In the genomic region with DNA sequence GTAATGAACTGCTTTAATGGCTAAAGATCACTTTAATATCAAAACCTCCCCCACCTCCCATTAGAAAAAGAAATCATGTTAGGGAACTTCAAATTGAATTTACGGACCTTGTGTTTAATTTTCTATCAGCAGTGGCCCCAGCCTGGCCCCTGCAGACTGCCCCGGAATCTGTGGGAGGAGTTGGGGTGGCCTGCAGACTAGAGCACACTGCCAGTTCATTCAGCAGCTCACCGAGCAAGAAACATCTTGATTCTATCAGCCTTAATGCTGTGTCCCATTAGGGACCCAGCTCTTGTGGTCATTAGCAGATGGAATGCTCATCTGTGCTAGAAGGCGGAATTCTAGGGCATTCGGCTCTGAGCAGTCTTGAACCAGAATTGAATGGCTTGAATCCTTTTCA, we compare ENCODE assay signal across 1 cellular context.
TF ChIP-seq lines count a peak whose summit lies in the region.

No MANE protein-coding gene starts in this region.

TF ChIP-seq in HepG2, 621 proteins besides CTCF, POLR2A, EP300 and RAD21 (continued from another document):
- TF ChIP-seq, protein P1, sequence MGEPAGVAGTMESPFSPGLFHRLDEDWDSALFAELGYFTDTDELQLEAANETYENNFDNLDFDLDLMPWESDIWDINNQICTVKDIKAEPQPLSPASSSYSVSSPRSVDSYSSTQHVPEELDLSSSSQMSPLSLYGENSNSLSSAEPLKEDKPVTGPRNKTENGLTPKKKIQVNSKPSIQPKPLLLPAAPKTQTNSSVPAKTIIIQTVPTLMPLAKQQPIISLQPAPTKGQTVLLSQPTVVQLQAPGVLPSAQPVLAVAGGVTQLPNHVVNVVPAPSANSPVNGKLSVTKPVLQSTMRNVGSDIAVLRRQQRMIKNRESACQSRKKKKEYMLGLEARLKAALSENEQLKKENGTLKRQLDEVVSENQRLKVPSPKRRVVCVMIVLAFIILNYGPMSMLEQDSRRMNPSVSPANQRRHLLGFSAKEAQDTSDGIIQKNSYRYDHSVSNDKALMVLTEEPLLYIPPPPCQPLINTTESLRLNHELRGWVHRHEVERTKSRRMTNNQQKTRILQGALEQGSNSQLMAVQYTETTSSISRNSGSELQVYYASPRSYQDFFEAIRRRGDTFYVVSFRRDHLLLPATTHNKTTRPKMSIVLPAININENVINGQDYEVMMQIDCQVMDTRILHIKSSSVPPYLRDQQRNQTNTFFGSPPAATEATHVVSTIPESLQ (CRISPR knock-in tag; conservative IDR thresholded peaks at IDR 0.05), result no peak
- TF ChIP-seq ELF3 (CRISPR knock-in tag; IDR thresholded peaks at IDR 0.05), result no peak
- TF ChIP-seq, protein P2, sequence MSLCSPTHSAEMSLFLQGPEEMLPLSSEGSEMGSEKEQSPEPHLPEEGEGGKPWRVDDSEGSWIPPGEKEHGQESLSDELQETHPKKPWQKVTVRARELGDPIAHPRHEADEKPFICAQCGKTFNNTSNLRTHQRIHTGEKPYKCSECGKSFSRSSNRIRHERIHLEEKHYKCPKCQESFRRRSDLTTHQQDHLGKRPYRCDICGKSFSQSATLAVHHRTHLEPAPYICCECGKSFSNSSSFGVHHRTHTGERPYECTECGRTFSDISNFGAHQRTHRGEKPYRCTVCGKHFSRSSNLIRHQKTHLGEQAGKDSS (CRISPR knock-in tag; IDR thresholded peaks at IDR 0.05; ENCODE audit: borderline replicate concordance, low read depth), result no peak
- TF ChIP-seq MATR3 (CRISPR knock-in tag; IDR thresholded peaks at IDR 0.05), result no peak
- TF ChIP-seq HIVEP1 (CRISPR knock-in tag; IDR thresholded peaks at IDR 0.05), result no peak
